Comparison of ENCODE assay signal across 21 cellular contexts in the genomic region with DNA sequence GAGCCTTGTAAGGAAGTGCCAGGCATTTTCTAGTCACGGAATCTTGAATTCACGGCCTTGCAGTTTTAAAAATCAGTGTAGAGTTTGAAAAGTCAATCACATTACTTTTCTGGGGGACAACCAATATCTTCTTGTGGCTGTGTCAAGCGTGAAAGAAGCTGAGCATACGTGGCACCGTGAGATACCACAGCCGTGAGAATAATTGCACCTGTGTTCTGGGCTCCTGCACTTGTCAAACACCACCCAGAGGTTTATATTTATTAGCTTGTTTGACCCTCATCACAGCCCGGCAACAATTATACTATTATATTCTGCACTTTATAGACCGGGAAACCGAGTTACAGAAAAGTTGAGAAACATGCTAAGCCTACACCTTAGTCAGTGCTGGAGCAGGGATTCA.
"Had no signal": no experiment of that assay in that cellular context is flagged by ENCODE, and none has a peak within 500 bp of the region (broad histone marks: within the 10 kb centered on the region; RNA-seq: fewer than 3 reads in every experiment).

No MANE protein-coding gene starts in this region.

- H3K27me3 ChIP-seq: MG63 had no signal

- H3K9ac ChIP-seq: SK-N-SH had no signal

- FAIRE-seq: RCC 7860 had no signal

- H3K4me2 ChIP-seq: SK-N-SH had no signal

- H3K4me3 ChIP-seq: MG63 had no signal

- H3K9me3 ChIP-seq: MG63, SK-N-SH had no signal

- H3K36me3 ChIP-seq: MG63 had no signal

- DNase-seq: Karpas-422, KG1, MG63, NCI-H1092, NCI-H1105 treated with DMSO at 0.1 percent for 48 hours, NCI-H1417 treated with DMSO at 0.1 percent for 48 hours, NCI-H146, NCI-H1694 treated with DMSO at 0.1 percent for 48 hours, NCI-H1930, NCI-H2081, NCI-H2107, NCI-H226, NCI-H446, NCI-H510A, NCI-H524 treated with DMSO at 0.1 percent for 48 hours, NCI-H69, NCI-H774, RPMI8226, SHP77, SK-N-SH had no signal
